32 cellular contexts compared by ENCODE assay signal in the genomic region with DNA sequence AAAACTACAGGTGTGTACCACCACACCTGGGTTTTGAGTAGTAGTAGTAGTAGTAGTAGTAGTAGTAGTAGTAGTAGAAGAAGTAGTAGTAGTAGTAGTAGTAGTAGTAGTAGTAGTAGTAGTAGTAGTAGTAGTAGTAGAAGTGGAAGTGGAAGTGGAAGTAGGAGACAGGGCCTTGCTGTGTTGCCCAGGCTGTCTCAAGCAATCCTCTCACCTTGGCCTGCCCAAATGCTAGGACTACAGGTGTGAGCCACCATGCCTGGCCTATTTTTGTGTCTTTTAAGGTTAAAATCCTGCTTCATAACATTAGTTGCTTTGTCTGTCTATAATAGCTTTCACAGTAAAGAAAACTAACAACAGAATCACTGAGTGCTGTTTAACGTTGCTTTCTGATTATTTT.
"Had no signal": no experiment of that assay in that cellular context is flagged by ENCODE, and none has a peak within 500 bp of the region (broad histone marks: within the 10 kb centered on the region; RNA-seq: fewer than 3 reads in every experiment).

No MANE protein-coding gene starts in this region.

- H3K4me3 ChIP-seq: ascending aorta, cardiac muscle cell had no signal

- ATAC-seq: activated CD4-positive, alpha-beta T cell treated with anti-CD3 and anti-CD28 coated beads for 36 hours; activated CD4-positive, CD25-positive, alpha-beta regulatory T cell treated with anti-CD3 and anti-CD28 coated beads, Interleukin-2, amount 50 U/mL, for 24 hours; activated CD8-positive, alpha-beta memory T cell treated with anti-CD3 and anti-CD28 coated beads, Interleukin-2, amount 10 ng/mL, durations not matched to agents 7 days and 5 days; activated CD8-positive, alpha-beta T cell treated with anti-CD3 and anti-CD28 coated beads, Interleukin-2, amount 10 ng/mL, durations not matched to agents 7 days and 5 days; activated naive CD8-positive, alpha-beta T cell treated with anti-CD3 and anti-CD28 coated beads, Interleukin-2, amount 50 U/mL, for 24 hours had no signal

- H3K4me1 ChIP-seq: ascending aorta had no signal

- FAIRE-seq: bronchial epithelial cell, TTC549 had no signal

- H3K9me3 ChIP-seq: ascending aorta had no signal

- H3K27me3 ChIP-seq: ascending aorta, cardiac muscle cell had no signal

- H3K27ac ChIP-seq: ascending aorta, cardiac muscle cell, VCaP had no signal

- DNase-seq: activated CD4-positive, alpha-beta memory T cell treated with anti-CD3 and anti-CD28 coated beads, Interleukin-2, amount 10 ng/mL, durations not matched to agents 7 days and 5 days; activated CD4-positive, alpha-beta T cell treated with anti-CD3 and anti-CD28 coated beads for 1 hour; activated CD4-positive, alpha-beta T cell treated with anti-CD3 and anti-CD28 coated beads for 36 hours; activated CD4-positive, alpha-beta T cell treated with anti-CD3 and anti-CD28 coated beads for 48 hours; activated CD4-positive, alpha-beta T cell treated with anti-CD3 and anti-CD28 coated beads, Interleukin-2, amount 10 ng/mL, durations not matched to agents 7 days and 5 days; activated CD4-positive, alpha-beta T cell treated with anti-CD3 and anti-CD28 coated beads, Interleukin-2, amount 50 U/mL, for 48 hours; activated CD4-positive, CD25-positive, alpha-beta regulatory T cell; activated CD8-positive, alpha-beta memory T cell treated with anti-CD3 and anti-CD28 coated beads for 24 hours; activated CD8-positive, alpha-beta memory T cell treated with anti-CD3 and anti-CD28 coated beads, Interleukin-2, amount 10 ng/mL, durations not matched to agents 7 days and 5 days; activated CD8-positive, alpha-beta memory T cell treated with anti-CD3 and anti-CD28 coated beads, Interleukin-2, amount 50 U/mL, for 48 hours; activated CD8-positive, alpha-beta T cell treated with anti-CD3 and anti-CD28 coated beads, Interleukin-2, amount 10 ng/mL, durations not matched to agents 7 days and 5 days; activated effector memory CD4-positive, alpha-beta T cell treated with Interleukin-2 at 50 U/mL for 16 hours; activated gamma-delta T cell; activated naive CD4-positive, alpha-beta T cell treated with anti-CD3 and anti-CD28 coated beads, Interleukin-2, amount 10 ng/mL, durations not matched to agents 7 days and 5 days; activated naive CD4-positive, alpha-beta T cell treated with Interleukin-2 at 50 U/mL for 16 hours; activated naive CD8-positive, alpha-beta T cell treated with anti-CD3 and anti-CD28 coated beads, Interleukin-2, amount 10 ng/mL, durations not matched to agents 7 days and 5 days; activated naive CD8-positive, alpha-beta T cell treated with anti-CD3 and anti-CD28 coated beads, Interleukin-2, amount 50 U/mL, for 24 hours; activated T-cell treated with anti-CD3 and anti-CD28 coated beads, Interleukin-2, amount 50 U/mL, for 24 hours; activated T-cell treated with anti-CD3 and anti-CD28 coated beads, Interleukin-2, amount 50 U/mL, for 48 hours; amygdala; anterior cingulate cortex; caudate nucleus; cerebellar nuclear complex; T-helper 1 cell; T-helper 2 cell; T-helper 9 cell had no signal
